In the genomic region with DNA sequence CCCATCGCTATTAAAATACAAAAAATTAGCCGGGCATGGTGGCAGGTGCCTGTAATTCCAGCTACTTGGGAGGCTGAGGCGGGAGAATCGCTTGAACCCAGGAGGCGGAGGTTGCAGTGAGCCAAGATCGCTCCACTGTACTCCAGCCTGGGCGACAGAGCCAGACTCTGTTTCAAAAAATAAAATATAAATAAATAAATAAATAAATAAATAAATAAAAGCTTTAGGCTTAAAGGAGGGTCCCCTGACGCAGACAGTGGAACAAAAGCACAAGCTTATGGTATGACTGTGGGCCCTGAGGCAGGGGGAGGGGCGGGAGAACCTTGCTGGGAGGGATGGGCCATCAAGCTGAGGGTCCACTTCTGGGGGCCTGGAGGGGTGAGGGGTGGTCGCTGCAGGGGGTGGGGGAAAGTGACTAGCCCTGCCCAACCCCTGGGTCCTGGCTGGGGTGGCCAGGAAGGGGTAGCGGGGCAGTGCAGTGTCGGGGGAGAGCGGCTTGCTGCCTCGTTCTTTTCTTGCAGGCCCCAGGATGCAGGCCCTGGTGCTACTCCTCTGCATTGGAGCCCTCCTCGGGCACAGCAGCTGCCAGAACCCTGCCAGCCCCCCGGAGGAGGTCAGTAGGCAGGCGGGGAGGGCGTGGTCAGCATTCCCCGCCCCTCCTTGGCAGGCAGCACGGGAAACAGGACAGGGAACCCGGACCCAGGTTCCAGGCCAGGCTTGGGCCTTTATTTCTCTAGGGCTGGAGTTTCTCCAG, we compare ENCODE assay signal across 1 cellular context.
TF ChIP-seq lines count a peak whose summit lies in the region.

No MANE protein-coding gene starts in this region.

TF ChIP-seq in K562, 482 proteins besides CTCF, POLR2A, EP300 and RAD21:
- TF ChIP-seq TAF15 (IDR thresholded peaks at IDR 0.05; ENCODE audit: low read depth, low read length) (no peak), POLR2G (IDR thresholded peaks at IDR 0.05; ENCODE audit: low read depth, low read length) (peak; percentile 31; the same call in 1 of the 2 replicates)
